18 cellular contexts compared by ENCODE assay signal in the genomic region with DNA sequence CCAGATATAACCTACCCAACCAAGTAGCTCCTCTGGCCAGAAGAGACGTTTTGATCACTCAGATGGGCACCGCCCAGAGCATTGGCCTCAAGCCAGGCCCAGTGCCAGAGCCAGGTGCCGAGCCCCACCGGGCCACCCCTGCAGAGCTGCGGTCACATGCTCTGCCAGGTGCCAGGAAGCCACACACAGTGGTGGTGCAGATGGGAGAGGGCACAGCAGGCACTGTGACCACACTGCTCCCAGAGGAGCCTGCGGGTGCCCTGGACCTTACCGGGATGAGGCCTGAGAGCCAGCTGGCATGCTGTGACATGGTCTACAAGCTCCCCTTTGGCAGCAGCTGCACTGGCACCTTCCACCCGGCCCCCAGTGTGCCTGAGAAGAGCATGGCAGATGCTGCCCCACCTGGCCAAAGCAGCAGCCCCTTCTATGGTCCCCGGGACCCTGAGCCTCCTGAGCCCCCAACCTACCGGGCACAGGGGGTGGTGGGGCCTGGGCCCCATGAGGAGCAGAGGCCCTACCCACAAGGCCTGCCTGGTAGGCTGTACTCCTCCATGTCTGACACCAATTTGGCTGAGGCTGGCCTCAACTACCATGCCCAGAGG. TPM values are rescaled to one million over a fixed set of nuclear protein-coding genes. Genes with fewer than 3 reads are reported as not detected.
A peak's percentile ranks its signal among the peaks of the same experiment; 100 is the strongest.
DNase-seq lines count a peak whose midpoint lies in the region; ATAC-seq and TF ChIP-seq lines count a peak whose summit lies in the region.
"Had no signal": no experiment of that assay in that cellular context is flagged by ENCODE, and none has a peak within 500 bp of the region (broad histone marks: within the 10 kb centered on the region; RNA-seq: fewer than 3 reads in every experiment).

No MANE protein-coding gene starts in this region.

- TF ChIP-seq POLR2A in thyroid gland (IDR thresholded peaks at IDR 0.05) (no peak), gastroesophageal sphincter (IDR thresholded peaks at IDR 0.05) (no peak)

- H3K27me3 Mint-ChIP-seq in activated B cell treated with CpG ODN at 0.5 μM for 24 hours, result no peaks in the 10 kb centered on the region
- peaks cover 27% of the 10 kb centered on the region for H3K27me3 Mint-ChIP-seq in Calu3 (ENCODE audit: unreplicated experiment)
- H3K27me3 Mint-ChIP-seq: brain had no signal

- peaks cover 8% of the 10 kb centered on the region for H3K4me1 Mint-ChIP-seq in activated B cell treated with CpG ODN at 0.5 μM for 24 hours
- H3K4me1 Mint-ChIP-seq in Calu3 (ENCODE audit: low read depth, unreplicated experiment), result no peaks in the 10 kb centered on the region

- CTCF ChIA-PET in activated B cell treated with CpG ODN at 0.5 μM for 24 hours (lab: Charles Lee) (no interaction called here), Calu3 (lab: Charles Lee) (no interaction called here)

- H3K4me3 ChIP-seq in thyroid gland (replicated peaks in 1 of 3), result no peak overlapping the region
- no peak overlapping the region for H3K4me3 ChIP-seq in heart right ventricle
- no peak overlapping the region for H3K4me3 ChIP-seq in gastroesophageal sphincter
- H3K4me3 ChIP-seq: colonic mucosa, thoracic aorta had no signal

- DNase-seq in NCI-H1417 (lab: John Stamatoyannopoulos, UW), result peak in 2 of 3 experiments; percentile 53 to 75
- no peak for DNase-seq in NCI-H1417 treated with DMSO at 0.1 percent for 48 hours (lab: John Stamatoyannopoulos, UW)
- peak; percentile 56 for DNase-seq in NCI-H2107 treated with DMSO at 0.1 percent for 48 hours (lab: John Stamatoyannopoulos, UW; ENCODE audit: unreplicated experiment)
- DNase-seq in activated B cell treated with CpG ODN at 0.5 μM for 24 hours, result no peak
- DNase-seq in thyroid gland, result peak; percentile 47 to 58
- no peak for DNase-seq in heart right ventricle
- DNase-seq in Calu3, result no peak
- DNase-seq: colonic mucosa, hippocampal formation, MV-4-11, NCI-H524 treated with DMSO at 0.1 percent for 48 hours, PC-3 had no signal

- no peaks in the 10 kb centered on the region for H3K36me3 Mint-ChIP-seq in activated B cell treated with CpG ODN at 0.5 μM for 24 hours (ENCODE audit: low read depth)
- no peaks in the 10 kb centered on the region for H3K36me3 Mint-ChIP-seq in Calu3 (ENCODE audit: insufficient read depth, unreplicated experiment)

- TF ChIP-seq EP300 in gastroesophageal sphincter (IDR thresholded peaks at IDR 0.05), result no peak

- H3K27ac Mint-ChIP-seq in activated B cell treated with CpG ODN at 0.5 μM for 24 hours, result no peak overlapping the region
- no peak overlapping the region for H3K27ac Mint-ChIP-seq in Calu3 (ENCODE audit: unreplicated experiment)

- POLR2A ChIA-PET in activated B cell treated with CpG ODN at 0.5 μM for 24 hours (lab: Charles Lee), result no interaction called here

- H3K36me3 ChIP-seq in thyroid gland, result no peaks in the 10 kb centered on the region
- peaks cover 0 to 11% (median 0%) of the 10 kb centered on the region in 9 donors for H3K36me3 ChIP-seq in heart right ventricle
- no peaks in the 10 kb centered on the region for H3K36me3 ChIP-seq in gastroesophageal sphincter
- H3K36me3 ChIP-seq: colonic mucosa, thoracic aorta had no signal

- intact Hi-C loops in activated B cell treated with CpG ODN at 0.5 μM for 24 hours (cut with micrococcal nuclease), result no loop called here
- intact Hi-C loops in thyroid gland (cut with DNase I), result no loop called here
- intact Hi-C loops in heart right ventricle (cut with DNase I), result loop anchor here in 2 of 10 donors (5.0 kb wide), 2 partner anchors 93 to 98 kb away; no protein-coding TSS in a partner anchor
- intact Hi-C loops in Calu3 (cut with micrococcal nuclease; ENCODE audit: unreplicated experiment), result no loop called here

- no TSS peak for BruUV-seq in Calu3 (replicated peaks; lab: Mats Ljungman, UMichigan)

- no peak overlapping the region for H3K4me3 Mint-ChIP-seq in activated B cell treated with CpG ODN at 0.5 μM for 24 hours
- H3K4me3 Mint-ChIP-seq in Calu3 (ENCODE audit: low read depth, unreplicated experiment), result no peak overlapping the region
- H3K4me3 Mint-ChIP-seq: brain, neural crest cell had no signal

- H3K27ac ChIP-seq in thyroid gland (no peak overlapping the region), heart right ventricle (no peak overlapping the region), gastroesophageal sphincter (no peak overlapping the region)
- H3K27ac ChIP-seq: C4-2B, colonic mucosa, thoracic aorta had no signal

- H3K9me3 Mint-ChIP-seq in activated B cell treated with CpG ODN at 0.5 μM for 24 hours, result no peaks in the 10 kb centered on the region
- H3K9me3 Mint-ChIP-seq in Calu3 (ENCODE audit: low read depth, unreplicated experiment), result no peaks in the 10 kb centered on the region
- H3K9me3 Mint-ChIP-seq: neural crest cell had no signal

- peak; percentile 56 for ATAC-seq in activated B cell treated with CpG ODN at 0.5 μM for 24 hours (ENCODE audit: low read depth)
- no peak for ATAC-seq in heart right ventricle
- ATAC-seq in gastroesophageal sphincter, result no peak
- ATAC-seq: activated CD4-positive, CD25-positive, alpha-beta regulatory T cell treated with anti-CD3 and anti-CD28 coated beads, Interleukin-2, amount 50 U/mL, for 24 hours; PC-3 had no signal

- H3K27me3 ChIP-seq in thyroid gland (no peaks in the 10 kb centered on the region), heart right ventricle (no peaks in the 10 kb centered on the region), gastroesophageal sphincter (peaks cover 15% of the 10 kb centered on the region)
- H3K27me3 ChIP-seq: colonic mucosa had no signal

- WGBS in thyroid gland, 2 donors, result 53 to 61% methylated on average over 3 to 6 of the region's 10 CpGs
- WGBS in heart right ventricle, 2 donors, result 77 to 78% methylated on average over 10 of the region's 10 CpGs
- WGBS in gastroesophageal sphincter (ENCODE audit: low coverage in 1 of 2), 2 donors, result 100% methylated on average over 1 of the region's 10 CpGs; no CpG with 5 or more reads in 1 of the 2 donors

- no peak for TF ChIP-seq CTCF in activated B cell treated with CpG ODN at 0.5 μM for 24 hours (IDR thresholded peaks at IDR 0.05)
- TF ChIP-seq CTCF in thyroid gland (IDR thresholded peaks at IDR 0.05), result no peak
- TF ChIP-seq CTCF in heart right ventricle (IDR thresholded peaks at IDR 0.05), result no peak
- no peak for TF ChIP-seq CTCF in gastroesophageal sphincter (IDR thresholded peaks at IDR 0.05)
- TF ChIP-seq CTCF in Calu3 (IDR thresholded peaks at IDR 0.05; ENCODE audit: unreplicated experiment), result no peak

- H3K9me3 ChIP-seq in thyroid gland (no peaks in the 10 kb centered on the region), heart right ventricle (no peaks in the 10 kb centered on the region), gastroesophageal sphincter (no peaks in the 10 kb centered on the region)
- H3K9me3 ChIP-seq: colonic mucosa, thoracic aorta had no signal

- peaks cover 0 to 3% of the 10 kb centered on the region in 2 donors for H3K4me1 ChIP-seq in thyroid gland
- peaks cover 0 to under 1% (median 0%) of the 10 kb centered on the region in 9 donors for H3K4me1 ChIP-seq in heart right ventricle
- H3K4me1 ChIP-seq in gastroesophageal sphincter, result peaks cover 0 to 5% (median 0%) of the 10 kb centered on the region in 3 donors
- H3K4me1 ChIP-seq: colonic mucosa had no signal

RNA-seq across cellular contexts. Expression of a gene that starts 19.1 kb away (rescaled TPM):
- total RNA-seq in activated B cell treated with CpG ODN at 0.5 μM for 24 hours (109 and 113 TPM in 2 replicates), thyroid gland (100 to 1,000 TPM in 3 of 4 donors, 10 to 100 TPM in 1; 92.2 to 219 (median 185) TPM), heart right ventricle (100 to 1,000 TPM; 101 to 140 (median 110) TPM), gastroesophageal sphincter (10 to 100 TPM; 61.4 to 80.2 (median 71.5) TPM), Calu3 (2022) (187 and 207 TPM in 2 replicates)
- 10 to 100 TPM; 18.2 to 65.7 TPM for polyA plus RNA-seq in heart right ventricle

RNA-seq across cellular contexts. Expression of a gene that starts 34.2 kb away (rescaled TPM):
- total RNA-seq in activated B cell treated with CpG ODN at 0.5 μM for 24 hours (4.7 and 8.0 TPM in 2 replicates), thyroid gland (10 to 100 TPM; 21.5 to 43.5 (median 40.7) TPM), heart right ventricle (1 to 10 TPM; 2.3 to 5.1 (median 3.8) TPM), gastroesophageal sphincter (1 to 10 TPM in 3 of 4 donors, under 1 TPM in 1; 0.89 to 7.3 (median 4.4) TPM), Calu3 (2022) (8.0 and 10.5 TPM in 2 replicates)
- 10 to 100 TPM in 1 of 2 donors, 1 to 10 TPM in 1; 3.3 to 16.0 TPM for polyA plus RNA-seq in heart right ventricle

RNA-seq across cellular contexts. Expression of a gene that starts 34.3 kb away (rescaled TPM):
- total RNA-seq in activated B cell treated with CpG ODN at 0.5 μM for 24 hours, result 35.1 and 51.4 TPM in 2 replicates
- 10 to 100 TPM; 25.9 to 36.8 (median 33.5) TPM for total RNA-seq in thyroid gland
- total RNA-seq in heart right ventricle, result 10 to 100 TPM; 41.5 to 61.8 (median 51.4) TPM
- 10 to 100 TPM; 23.6 to 30.8 TPM for polyA plus RNA-seq in heart right ventricle
- total RNA-seq in gastroesophageal sphincter, result 10 to 100 TPM; 18.5 to 31.2 (median 21.8) TPM
- total RNA-seq in Calu3 (2022), result 38.6 and 52.5 TPM in 2 replicates

Comparison
In these comparisons a context has a peak if more than half of its experiments do, and no peak if none do; other contexts are left out.
1. DNase-seq: peak in NCI-H1417 (2 of 3), NCI-H2107 treated with DMSO at 0.1 percent for 48 hours (single experiment) and thyroid gland (2 of 2); none in NCI-H1417 treated with DMSO at 0.1 percent for 48 hours (single experiment), activated B cell treated with CpG ODN at 0.5 μM for 24 hours (single experiment), heart right ventricle (0 of 2) and Calu3 (single experiment).